ENCODE assay signal across 29 cellular contexts in genomic region chr15:95558916-95559315, GRCh38.
DNase-seq lines count a peak whose midpoint lies in the region; ATAC-seq, FAIRE-seq and TF ChIP-seq lines count a peak whose summit lies in the region.
"Had no signal": no experiment of that assay in that cellular context is flagged by ENCODE, and none has a peak within 500 bp of the region (broad histone marks: within the 10 kb centered on the region; RNA-seq: fewer than 3 reads in every experiment).

No MANE protein-coding gene starts in this region.

- POLR2A ChIA-PET in IMR-90 (lab: Charles Lee; ENCODE audit: unreplicated experiment), result no interaction called here

- H4K8ac ChIP-seq in IMR-90 (ENCODE audit: low read depth in 2 of 2, low read length in 2 of 2), result peak overlapping the region in 1 of 2 experiments; percentile 79; a peak in 1 of 4 replicates

- peaks cover 36% of the 10 kb centered on the region for H3K4me1 Mint-ChIP-seq in nephron
- H3K4me1 Mint-ChIP-seq: activated CD4-positive, alpha-beta memory T cell treated with anti-CD3 and anti-CD28 coated beads, Interleukin-2, amount 10 ng/mL, durations not matched to agents 7 days and 5 days; activated naive CD4-positive, alpha-beta T cell treated with anti-CD3 and anti-CD28 coated beads, Interleukin-2, amount 50 U/mL, for 24 hours; memory B cell; stimulated activated naive B cell treated with anti-CD40 and anti-IgM and Interleukin-4, amounts not matched to agents 10 μg/mL and 1 μg/mL and 100 μg/mL, for 72 hours had no signal

- TF ChIP-seq RAD21 in IMR-90 (IDR thresholded peaks at IDR 0.05; ENCODE audit: low read length), result no peak

- H3K27ac ChIP-seq in ACC112 (ENCODE audit: low read depth, low read length), result peak overlapping the region; percentile 84
- H3K27ac ChIP-seq in IMR-90 (ENCODE audit: insufficient read depth, low read length), result no peak overlapping the region; the same call in 1 of the 2 replicates
- H3K27ac ChIP-seq: KMS-11, uterus had no signal

- peak overlapping the region; percentile 94 for H2BK120ac ChIP-seq in IMR-90 (ENCODE audit: low read depth, low read length)

- H3K4me1 ChIP-seq in ACC112 (ENCODE audit: control insufficient read depth, insufficient read depth, low read length, unreplicated experiment), result peaks cover 42% of the 10 kb centered on the region
- H3K4me1 ChIP-seq in IMR-90 (ENCODE audit: control insufficient read depth, insufficient read depth, low read length), result peaks cover 13% of the 10 kb centered on the region
- H3K4me1 ChIP-seq: uterus had no signal

- no peak overlapping the region; the same call in 1 of the 3 replicates for H2BK15ac ChIP-seq in IMR-90 (ENCODE audit: low read depth, low read length)

- no peak for TF ChIP-seq POLR2A in IMR-90 (IDR thresholded peaks at IDR 0.05; ENCODE audit: low read depth, low read length)

- H3K23ac ChIP-seq in IMR-90 (ENCODE audit: low read depth, low read length), result no peak overlapping the region

- no peaks in the 10 kb centered on the region for H3K9me3 ChIP-seq in IMR-90 (ENCODE audit: control insufficient read depth, insufficient read depth, low read length)
- H3K9me3 ChIP-seq: HAP-1, uterus had no signal

- H3K27me3 Mint-ChIP-seq in nephron (ENCODE audit: low read depth), result peaks cover 4% of the 10 kb centered on the region
- H3K27me3 Mint-ChIP-seq: activated CD4-positive, alpha-beta memory T cell treated with anti-CD3 and anti-CD28 coated beads, Interleukin-2, amount 10 ng/mL, durations not matched to agents 7 days and 5 days; stimulated activated naive B cell treated with anti-CD40 and anti-IgM and Interleukin-4, amounts not matched to agents 10 μg/mL and 1 μg/mL and 100 μg/mL, for 72 hours had no signal

- TF ChIP-seq CTCF in IMR-90 (conservative IDR thresholded peaks at IDR 0.05; ENCODE audit: low read depth, low read length) (no peak), nephron (IDR thresholded peaks at IDR 0.05; ENCODE audit: unreplicated experiment in 3 of 3) (no peak)

- H4K91ac ChIP-seq in IMR-90 (ENCODE audit: insufficient read depth, low read depth, low read length), result peak overlapping the region; percentile 58; the same call in 1 of the 2 replicates

- no peaks in the 10 kb centered on the region for H4K20me1 ChIP-seq in IMR-90 (ENCODE audit: insufficient read depth, low read length)

- H3K14ac ChIP-seq in IMR-90 (replicated peaks; ENCODE audit: low read depth, low read length), result peak overlapping the region; percentile 91; the same call in 1 of the 2 replicates

- H2AFZ ChIP-seq in ACC112 (ENCODE audit: low read length, unreplicated experiment), result no peak overlapping the region
- no peak overlapping the region for H2AFZ ChIP-seq in IMR-90 (replicated peaks; ENCODE audit: low read length, poor library complexity)

- DNase-seq in IMR-90 (peak; percentile 40), left ventricle myocardium superior (no peak), RKO (ENCODE audit: low spot score) (no peak)
- DNase-seq: activated CD4-positive, alpha-beta memory T cell treated with anti-CD3 and anti-CD28 coated beads, Interleukin-2, amount 10 ng/mL, durations not matched to agents 7 days and 5 days; activated CD4-positive, CD25-positive, alpha-beta regulatory T cell treated with anti-CD3 and anti-CD28 coated beads, Interleukin-2, amount 50 U/mL, for 72 hours; activated CD8-positive, alpha-beta memory T cell treated with anti-CD3 and anti-CD28 coated beads, Interleukin-2, amount 50 U/mL, for 48 hours; anterior cingulate cortex; CD8-positive, alpha-beta T cell; central memory CD4-positive, alpha-beta T cell; DMS153; left cardiac atrium; NCI-H1417 treated with DMSO at 0.1 percent for 48 hours; NCI-H345; NCI-H748 treated with DMSO at 0.1 percent for 48 hours; stimulated activated CD4-positive, alpha-beta T cell treated with anti-CD3 and anti-CD28 coated beads, Interleukin-15, amount 100 ng/mL, for 24 hours; stimulated activated naive B cell treated with anti-CD40 and anti-IgM and Interleukin-4, amounts not matched to agents 10 μg/mL and 1 μg/mL and 100 μg/mL, for 72 hours; uterus had no signal

- H3K18ac ChIP-seq in IMR-90 (ENCODE audit: low read depth, low read length), result peak overlapping the region; percentile 95

- H3K9me1 ChIP-seq in IMR-90 (ENCODE audit: insufficient read depth, low read length), result peaks cover 3% of the 10 kb centered on the region; the same call in 1 of the 2 replicates

- peak overlapping the region; percentile 61; the same call in 1 of the 2 replicates for H3K4ac ChIP-seq in IMR-90 (ENCODE audit: low read depth, low read length)

- in situ Hi-C loops in IMR-90 (cut with MboI; ENCODE audit: low sequenced_read_pairs), result loop anchor here (25.0 kb wide), 1 partner anchor 778 kb away; the partner anchor contains the start of gene NR2F2

- no CpG with 5 or more reads among the region's 2 CpGs for WGBS in IMR-90 (ENCODE audit: extremely low coverage in 2 of 2, insufficient read length in 1 of 2), 2 experiments

- no peaks in the 10 kb centered on the region for H3K79me2 ChIP-seq in ACC112 (ENCODE audit: control insufficient read depth, insufficient read depth, low read length, unreplicated experiment)

- no peaks in the 10 kb centered on the region for H3K9me3 Mint-ChIP-seq in nephron
- H3K9me3 Mint-ChIP-seq: activated naive CD4-positive, alpha-beta T cell treated with anti-CD3 and anti-CD28 coated beads, Interleukin-2, amount 50 U/mL, for 24 hours; CD8-positive, alpha-beta T cell; T-helper 1 cell treated with Interleukin-12 subunit alpha and Interleukin-12 subunit beta and Interleukin-4 antibody, amounts not matched to agents 30 μg/mL and 1 μg/mL, for 36 hours had no signal

- H3K27me3 ChIP-seq in ACC112 (ENCODE audit: insufficient read depth, low read length) (no peaks in the 10 kb centered on the region), IMR-90 (ENCODE audit: control insufficient read depth, insufficient read depth, low read length) (no peaks in the 10 kb centered on the region)
- H3K27me3 ChIP-seq: uterus had no signal

- H2BK5ac ChIP-seq in IMR-90 (ENCODE audit: low read depth, low read length, poor library complexity, severe bottlenecking), result peak overlapping the region; percentile 72

- H3K9ac ChIP-seq in IMR-90 (ENCODE audit: low read depth, low read length), result no peak overlapping the region
- H3K9ac ChIP-seq: KMS-11 had no signal

- no peaks in the 10 kb centered on the region for H3K36me3 Mint-ChIP-seq in nephron (ENCODE audit: low read depth)
- H3K36me3 Mint-ChIP-seq: activated naive CD4-positive, alpha-beta T cell treated with anti-CD3 and anti-CD28 coated beads, Interleukin-2, amount 50 U/mL, for 24 hours; CD8-positive, alpha-beta T cell; memory B cell; stimulated activated naive B cell treated with anti-CD40 and anti-IgM and Interleukin-4, amounts not matched to agents 10 μg/mL and 1 μg/mL and 100 μg/mL, for 72 hours had no signal

- H3K4me2 ChIP-seq in IMR-90 (ENCODE audit: low read depth, low read length), result no peak overlapping the region
- H3K4me2 ChIP-seq: KMS-11 had no signal

- dilution Hi-C loops in IMR-90 (cut with HindIII; ENCODE audit: low sequenced_read_pairs, unreplicated experiment), result no loop called here

- H3K27ac Mint-ChIP-seq in nephron, result peak overlapping the region; percentile 93 to 99 (median 98)
- H3K27ac Mint-ChIP-seq: activated CD4-positive, alpha-beta memory T cell treated with anti-CD3 and anti-CD28 coated beads, Interleukin-2, amount 10 ng/mL, durations not matched to agents 7 days and 5 days; activated naive CD4-positive, alpha-beta T cell treated with anti-CD3 and anti-CD28 coated beads, Interleukin-2, amount 50 U/mL, for 24 hours; CD8-positive, alpha-beta T cell; memory B cell; stimulated activated naive B cell treated with anti-CD40 and anti-IgM and Interleukin-4, amounts not matched to agents 10 μg/mL and 1 μg/mL and 100 μg/mL, for 72 hours; T-helper 1 cell treated with Interleukin-12 subunit alpha and Interleukin-12 subunit beta and Interleukin-4 antibody, amounts not matched to agents 30 μg/mL and 1 μg/mL, for 36 hours had no signal

- intact Hi-C loops in IMR-90 (cut with micrococcal nuclease), result loop anchor here (5.0 to 10.0 kb wide), 3 partner anchors 304 to 768 kb away; no protein-coding TSS in a partner anchor
- intact Hi-C loops in left ventricle myocardium superior (cut with micrococcal nuclease), result no loop called here

- H3K36me3 ChIP-seq in ACC112 (ENCODE audit: insufficient read depth, low read length), result no peaks in the 10 kb centered on the region
- H3K36me3 ChIP-seq in IMR-90 (ENCODE audit: control insufficient read depth, insufficient read depth, low read length), result no peaks in the 10 kb centered on the region
- H3K36me3 ChIP-seq: HAP-1, uterus had no signal

- no peak overlapping the region for H3K4me3 Mint-ChIP-seq in nephron
- H3K4me3 Mint-ChIP-seq: activated CD4-positive, alpha-beta memory T cell treated with anti-CD3 and anti-CD28 coated beads, Interleukin-2, amount 10 ng/mL, durations not matched to agents 7 days and 5 days; activated naive CD4-positive, alpha-beta T cell treated with anti-CD3 and anti-CD28 coated beads, Interleukin-2, amount 50 U/mL, for 24 hours; CD8-positive, alpha-beta T cell; memory B cell; stimulated activated naive B cell treated with anti-CD40 and anti-IgM and Interleukin-4, amounts not matched to agents 10 μg/mL and 1 μg/mL and 100 μg/mL, for 72 hours; T-helper 1 cell treated with Interleukin-12 subunit alpha and Interleukin-12 subunit beta and Interleukin-4 antibody, amounts not matched to agents 30 μg/mL and 1 μg/mL, for 36 hours had no signal

- H3K56ac ChIP-seq in IMR-90 (ENCODE audit: extremely low read depth, insufficient read depth, low read length), result no peak overlapping the region

- no peak overlapping the region for H2AK9ac ChIP-seq in IMR-90 (replicated peaks; ENCODE audit: low read depth, low read length, poor library complexity)

- no peaks in the 10 kb centered on the region for H3K79me1 ChIP-seq in IMR-90 (ENCODE audit: low read depth in 1 of 2, low read length in 2 of 2)

- H2BK20ac ChIP-seq in IMR-90 (ENCODE audit: low read depth, low read length), result peak overlapping the region; percentile 92

- no peak for ATAC-seq in IMR-90 (ENCODE audit: low read depth)
- no peak for ATAC-seq in HG03135 (IDR thresholded peaks at IDR 0.05; ENCODE audit: unreplicated experiment)
- ATAC-seq in left ventricle myocardium superior, result no peak
- ATAC-seq in HG03045 (IDR thresholded peaks at IDR 0.05; ENCODE audit: unreplicated experiment), result no peak
- ATAC-seq: CD8-positive, alpha-beta T cell; left cardiac atrium; stimulated activated naive B cell treated with anti-CD40 and anti-IgM and Interleukin-4, amounts not matched to agents 10 μg/mL and 1 μg/mL and 100 μg/mL, for 72 hours had no signal

- CTCF ChIA-PET in IMR-90 (lab: Yijun Ruan, JAX), result interaction anchor here (1.3 kb wide), 1 partner anchor 300 kb away, joined by 5 read pairs; no protein-coding TSS in a partner anchor

- BruUV-seq in IMR-90 (replicated peaks; lab: Mats Ljungman, UMichigan), result no TSS peak

- H3K4me3 ChIP-seq in ACC112 (ENCODE audit: low read depth, low read length), result no peak overlapping the region
- H3K4me3 ChIP-seq in IMR-90 (ENCODE audit: insufficient read depth, low read depth, low read length), result no peak overlapping the region
- H3K4me3 ChIP-seq: HAP-1, uterus had no signal

- peak overlapping the region; percentile 76; the same call in 1 of the 2 replicates for H2AK5ac ChIP-seq in IMR-90 (ENCODE audit: low read depth, low read length)

- peak overlapping the region; percentile 90; the same call in 1 of the 2 replicates for H4K5ac ChIP-seq in IMR-90 (ENCODE audit: low read depth, low read length)

- FAIRE-seq in endometrium (lab: Jason Lieb, UNC), result peak; percentile 31
- FAIRE-seq: A204.1, G401.6 had no signal
